Comparison of ENCODE assay signal across 25 cellular contexts in the genomic region with DNA sequence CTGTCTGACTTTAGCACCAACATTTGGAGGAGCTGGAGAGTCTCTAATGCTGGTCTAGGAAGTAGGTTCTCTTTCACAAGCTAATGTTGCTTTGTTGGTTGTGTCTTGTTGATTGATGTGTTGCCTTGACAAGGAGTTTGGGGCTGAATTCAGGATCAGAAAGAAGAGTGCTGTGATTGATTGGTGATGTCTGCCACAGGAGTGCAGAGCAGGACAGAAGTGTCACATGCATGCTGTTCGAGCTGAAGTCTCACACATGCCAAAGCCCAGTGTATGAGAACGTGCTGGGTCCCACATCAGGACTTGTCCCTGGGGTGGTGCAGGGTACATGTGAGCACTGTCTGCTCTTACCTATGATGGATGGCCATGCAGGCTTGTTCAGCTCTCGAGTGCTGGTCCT.
"Had no signal": no experiment of that assay in that cellular context is flagged by ENCODE, and none has a peak within 500 bp of the region (broad histone marks: within the 10 kb centered on the region; RNA-seq: fewer than 3 reads in every experiment).

No MANE protein-coding gene starts in this region.

- H3K4me1 ChIP-seq: gastrocnemius medialis, suprapubic skin, tibial artery had no signal

- H3K4me1 Mint-ChIP-seq: activated T-helper 17 cell treated with anti-CD3 and anti-CD28 coated beads, Interleukin-2, amount 50 U/mL, for 72 hours; naive thymus-derived CD4-positive, alpha-beta T cell; neural crest cell; stimulated activated naive B cell treated with anti-CD40 and anti-IgM and Interleukin-4, amounts not matched to agents 10 μg/mL and 1 μg/mL and 100 μg/mL, for 72 hours had no signal

- H3K4me3 ChIP-seq: gastrocnemius medialis, suprapubic skin, tibial artery had no signal

- DNase-seq: activated CD4-positive, alpha-beta T cell treated with anti-CD3 and anti-CD28 coated beads for 4 hours; activated CD4-positive, alpha-beta T cell treated with anti-CD3 and anti-CD28 coated beads, Interleukin-2, amount 50 U/mL, for 4 hours; activated gamma-delta T cell treated with Interleukin-2 at 50 U/mL for 16 hours; activated naive CD4-positive, alpha-beta T cell treated with anti-CD3 and anti-CD28 coated beads, Interleukin-2, amount 50 U/mL, for 16 hours; activated T-cell treated with anti-CD3 and anti-CD28 coated beads, Interleukin-2, amount 50 U/mL, for 4 hours; amniotic stem cell; central memory CD4-positive, alpha-beta T cell; effector CD8-positive, alpha-beta T cell; gastrocnemius medialis; glutamatergic neuron; kidney; midbrain; naive thymus-derived CD4-positive, alpha-beta T cell; occipital lobe; right cardiac atrium; stimulated activated CD4-positive, alpha-beta T cell treated with anti-CD3 and anti-CD28 coated beads, Interleukin-15, amount 100 ng/mL, for 24 hours; stimulated activated CD4-positive, alpha-beta T cell treated with anti-CD3 and anti-CD28 coated beads, Interleukin-2, amount 100 ng/mL, for 24 hours; stimulated activated naive B cell treated with anti-CD40 and anti-IgM and Interleukin-4, amounts not matched to agents 10 μg/mL and 1 μg/mL and 100 μg/mL, for 72 hours had no signal

- H3K36me3 Mint-ChIP-seq: naive thymus-derived CD4-positive, alpha-beta T cell; stimulated activated naive B cell treated with anti-CD40 and anti-IgM and Interleukin-4, amounts not matched to agents 10 μg/mL and 1 μg/mL and 100 μg/mL, for 72 hours had no signal

- H3K36me3 ChIP-seq: gastrocnemius medialis, suprapubic skin, tibial artery had no signal

- FAIRE-seq: kidney, urothelium cell line had no signal

- H3K4me3 Mint-ChIP-seq: activated T-cell treated with anti-CD3 and anti-CD28 coated beads, Interleukin-2, amount 50 U/mL, for 4 hours; activated T-helper 17 cell treated with anti-CD3 and anti-CD28 coated beads, Interleukin-2, amount 50 U/mL, for 72 hours; dendritic cell treated with granulocyte-macrophage colony-stimulating factor and Interleukin-4, amounts not matched to agents 40 ng/mL and 50 ng/mL, for 4 days; naive thymus-derived CD4-positive, alpha-beta T cell; neural crest cell; stimulated activated naive B cell treated with anti-CD40 and anti-IgM and Interleukin-4, amounts not matched to agents 10 μg/mL and 1 μg/mL and 100 μg/mL, for 72 hours had no signal

- H3K27ac Mint-ChIP-seq: activated T-helper 17 cell treated with anti-CD3 and anti-CD28 coated beads, Interleukin-2, amount 50 U/mL, for 72 hours; dendritic cell treated with granulocyte-macrophage colony-stimulating factor and Interleukin-4, amounts not matched to agents 40 ng/mL and 50 ng/mL, for 4 days; naive thymus-derived CD4-positive, alpha-beta T cell; stimulated activated naive B cell treated with anti-CD40 and anti-IgM and Interleukin-4, amounts not matched to agents 10 μg/mL and 1 μg/mL and 100 μg/mL, for 72 hours had no signal

- ATAC-seq: activated T-cell treated with anti-CD3 and anti-CD28 coated beads, Interleukin-2, amount 50 U/mL, for 4 hours; activated T-helper 17 cell treated with anti-CD3 and anti-CD28 coated beads, Interleukin-2, amount 50 U/mL, for 72 hours; gastrocnemius medialis; naive thymus-derived CD4-positive, alpha-beta T cell; right cardiac atrium; stimulated activated naive B cell treated with anti-CD40 and anti-IgM and Interleukin-4, amounts not matched to agents 10 μg/mL and 1 μg/mL and 100 μg/mL, for 72 hours had no signal

- H3K9me3 ChIP-seq: gastrocnemius medialis, suprapubic skin, tibial artery had no signal

- H3K27ac ChIP-seq: gastrocnemius medialis, suprapubic skin, tibial artery, VCaP had no signal
